ENCODE assay signal across 1 cellular context in genomic region chr7:18125536-18125935, GRCh38.
TF ChIP-seq lines count a peak whose summit lies in the region.

No MANE protein-coding gene starts in this region.

TF ChIP-seq in IMR-90, 13 proteins besides CTCF, POLR2A, EP300 and RAD21:
- no peak for TF ChIP-seq CEBPB (IDR thresholded peaks at IDR 0.05; ENCODE audit: low read depth, low read length)
TF ChIP-seq in IMR-90: peak in this region for 0.
